In genomic region chr17:74430706-74431567, GRCh38 we compare ENCODE assay signal across 9 cellular contexts. TPM values are rescaled to one million over a fixed set of nuclear protein-coding genes. Genes with fewer than 3 reads are reported as not detected.
DNase-seq lines count a peak whose midpoint lies in the region; ATAC-seq and TF ChIP-seq lines count a peak whose summit lies in the region.
"Had no signal": no experiment of that assay in that cellular context is flagged by ENCODE, and none has a peak within 500 bp of the region (broad histone marks: within the 10 kb centered on the region; RNA-seq: fewer than 3 reads in every experiment).

No MANE protein-coding gene starts in this region.

- H3K27ac Mint-ChIP-seq in effector memory CD8-positive, alpha-beta T cell, result no peak overlapping the region

- peaks cover 3% of the 10 kb centered on the region for H3F3A ChIP-seq in PC-3 (ENCODE audit: low read length, unreplicated experiment)

- WGBS in lung, 2 donors, result 1% methylated on average over 65 to 67 of the region's 67 CpGs
- WGBS in thymus, result 1% methylated on average over 67 of the region's 67 CpGs

- no peaks in the 10 kb centered on the region for H3K9me2 ChIP-seq in PC-3 (replicated peaks; ENCODE audit: low read length)

- no peaks in the 10 kb centered on the region for H3K9me3 Mint-ChIP-seq in effector memory CD8-positive, alpha-beta T cell

- no TSS peak for BruUV-seq in PC-3 (replicated peaks; lab: Mats Ljungman, UMichigan)

- ATAC-seq in HG03460 (IDR thresholded peaks at IDR 0.05; ENCODE audit: unreplicated experiment), result peak; percentile 46
- peak; percentile 57 for ATAC-seq in PC-3
- ATAC-seq in effector memory CD8-positive, alpha-beta T cell (replicated peaks), result peak; percentile 23
- ATAC-seq in lung (ENCODE audit: insufficient read depth, low FRiP score), result peak; percentile 50
- no peak for ATAC-seq in HG03439 (IDR thresholded peaks at IDR 0.05; ENCODE audit: unreplicated experiment)

- intact Hi-C loops in PC-3 (cut with micrococcal nuclease), result loop anchor here (1.0 to 5.0 kb wide), 4 partner anchors 14 to 219 kb away; partner anchors contain the start of gene TTYH2

- H3K9me3 ChIP-seq in PC-3 (ENCODE audit: low read length) (no peaks in the 10 kb centered on the region), lung (ENCODE audit: control insufficient read depth in 2 of 2, insufficient read depth in 1 of 2, low read length in 1 of 2) (no peaks in the 10 kb centered on the region), thymus (ENCODE audit: control insufficient read depth) (no peaks in the 10 kb centered on the region)

- H3K4me1 Mint-ChIP-seq in effector memory CD8-positive, alpha-beta T cell (ENCODE audit: low read depth in 2 of 2), result peaks cover 3 to 5% of the 10 kb centered on the region in 2 donors

- H3K36me3 ChIP-seq in PC-3 (ENCODE audit: low read depth, low read length) (0 out of 2 replicates have a peak, but pooled peaks cover 3% of the 10 kb centered on the region), lung (ENCODE audit: control insufficient read depth in 2 of 2, insufficient read depth in 2 of 2, low read length in 2 of 2) (no peaks in the 10 kb centered on the region), thymus (ENCODE audit: control insufficient read depth, insufficient read depth) (no peaks in the 10 kb centered on the region)

- H2AFZ ChIP-seq in PC-3 (ENCODE audit: low read length), result peak overlapping the region; percentile 73

- H3K4me3 Mint-ChIP-seq in effector memory CD8-positive, alpha-beta T cell, result peak overlapping the region; percentile 74 to 76

- H3K27me3 ChIP-seq in PC-3 (ENCODE audit: low read length) (no peaks in the 10 kb centered on the region), lung (ENCODE audit: control insufficient read depth, insufficient read depth) (no peaks in the 10 kb centered on the region), thymus (ENCODE audit: control insufficient read depth, insufficient read depth) (peaks cover 54% of the 10 kb centered on the region)

- H3K36me3 Mint-ChIP-seq in effector memory CD8-positive, alpha-beta T cell (ENCODE audit: insufficient read depth), result peaks cover 7% of the 10 kb centered on the region

- peak overlapping the region; percentile 80 for H3K4me3 ChIP-seq in PC-3 (ENCODE audit: low read length)
- H3K4me3 ChIP-seq in lung, result peak overlapping the region; percentile 46
- H3K4me3 ChIP-seq in thymus (ENCODE audit: low read length), result peak overlapping the region; percentile 25

- H3K27ac ChIP-seq in PC-3 (ENCODE audit: low read length) (peak overlapping the region; percentile 99), lung (ENCODE audit: low read depth in 1 of 2, low read length in 1 of 2) (peak overlapping the region; percentile 93 to 94), thymus (ENCODE audit: low read depth) (peak overlapping the region; percentile 78)

- H3K4me2 ChIP-seq in PC-3 (ENCODE audit: low read length), result peak overlapping the region; percentile 96

- POLR2A ChIA-PET in GM10248 (lab: Yijun Ruan, JAX), result no interaction called here
- POLR2A ChIA-PET in PC-3 (lab: Charles Lee; ENCODE audit: unreplicated experiment), result interaction anchor here (0.5 to 1.0 kb wide), 9 partner anchors 14 to 442 kb away, joined by 3 to 12 read pairs (median 4); no protein-coding TSS in a partner anchor

- DNase-seq in 8988T, result peak; percentile 58
- peak; percentile 71 for DNase-seq in GM10248 (ENCODE audit: extremely low spot score)
- peak; percentile 97 for DNase-seq in PC-3
- DNase-seq in effector memory CD8-positive, alpha-beta T cell, result no peak
- peak; percentile 86 for DNase-seq in lung (ENCODE audit: low spot score)

- peaks cover 26% of the 10 kb centered on the region for H4K20me1 ChIP-seq in PC-3 (ENCODE audit: low read length)

- H3K27me3 Mint-ChIP-seq in effector memory CD8-positive, alpha-beta T cell, result peaks cover 40 to 77% of the 10 kb centered on the region in 2 donors

- peaks cover 41% of the 10 kb centered on the region for H3K79me2 ChIP-seq in PC-3 (ENCODE audit: low read length)

- peak overlapping the region; percentile 97 for H3K9ac ChIP-seq in PC-3 (ENCODE audit: low read length)

- H3K4me1 ChIP-seq in PC-3 (ENCODE audit: insufficient read depth, low read length) (peaks cover 54% of the 10 kb centered on the region), lung (ENCODE audit: control insufficient read depth in 2 of 2, insufficient read depth in 2 of 2, low read length in 2 of 2) (peaks cover 6 to 25% of the 10 kb centered on the region in 2 donors), thymus (ENCODE audit: control insufficient read depth, insufficient read depth, low read length) (peaks cover 8% of the 10 kb centered on the region)

- CTCF ChIA-PET in GM10248 (lab: Yijun Ruan, JAX) (interaction anchor here (0.9 to 2.6 kb wide), 5 partner anchors 13 to 52 kb away, joined by 3 to 13 read pairs (median 3); no protein-coding TSS in a partner anchor), PC-3 (lab: Charles Lee) (interaction anchor here (0.5 to 0.7 kb wide), 3 partner anchors 14 to 52 kb away, joined by 3 read pairs; no protein-coding TSS in a partner anchor)

- TF ChIP-seq CTCF in GM10248 (IDR thresholded peaks at IDR 0.05; ENCODE audit: control extremely low read depth, extremely low read depth, low read depth, missing control alignments), result no peak
- TF ChIP-seq CTCF in PC-3 (conservative IDR thresholded peaks at IDR 0.05; ENCODE audit: low read depth, low read length), result no peak
- TF ChIP-seq CTCF in lung (IDR thresholded peaks at IDR 0.05; ENCODE audit: control extremely low read depth, extremely low read depth), result no peak

RNA-seq across cellular contexts. Expression of gene GPRC5C, which starts 1.0 kb away (rescaled TPM):
- total RNA-seq in PC-3 (2014; rRNA removed) (209 and 210 TPM in 2 replicates), lung (10 to 100 TPM; 77.5 to 81.4 TPM)
- polyA plus RNA-seq in lung (10 to 100 TPM; 41.9 to 54.6 TPM), thymus (14.3 TPM)

RNA-seq across cellular contexts. Expression of gene CD300A, which starts 35.5 kb away (rescaled TPM):
- total RNA-seq in PC-3 (2014; rRNA removed) (not detected in 2 replicates), lung (10 to 100 TPM; 12.9 to 21.0 TPM)
- polyA plus RNA-seq in lung (10 to 100 TPM in 1 of 2 donors, 1 to 10 TPM in 1; 8.0 to 66.3 TPM), thymus (26.7 TPM)
- total RNA-seq: lung microvascular endothelial cell had no signal

Comparison
In these comparisons a context has a peak if more than half of its experiments do, and no peak if none do; other contexts are left out.
1. DNase-seq: peak in 8988T (single experiment), GM10248 (single experiment), PC-3 (single experiment) and lung (single experiment); none in effector memory CD8-positive, alpha-beta T cell (0 of 3).
2. H3K4me3 ChIP-seq: peak in every context shown above with its lines; median percentile 80 in PC-3; 46 in lung; 25 in thymus.
3. RNA of gene CD300A, which starts 35.5 kb away (total RNA-seq): 12.9 to 21.0 TPM in lung; not detected in PC-3; every median in the first group is over 10 times any median in the second.
4. Peak in every context shown above with its lines, with median percentiles within 50 percentile points of each other: H3K27ac ChIP-seq.